Comparison of ENCODE assay signal across 8 cellular contexts in the genomic region with DNA sequence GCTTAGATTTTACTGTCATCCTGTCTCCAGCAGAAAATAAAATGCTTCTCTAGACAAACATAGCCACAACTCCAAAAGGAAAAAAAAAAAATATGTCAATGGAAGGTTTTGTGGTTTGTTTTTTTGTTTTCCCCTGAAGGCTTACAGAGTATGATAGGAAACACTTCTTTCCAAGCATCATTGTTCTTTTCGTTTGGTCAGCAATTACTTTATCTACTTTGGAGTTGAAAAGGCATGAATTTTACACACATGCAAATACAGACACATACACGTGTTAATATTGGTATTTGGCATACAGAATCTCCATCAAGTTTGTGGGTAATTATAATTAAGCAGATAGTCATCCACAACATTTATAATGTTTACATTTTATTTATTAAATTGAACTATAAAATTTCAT.
"Had no signal": no experiment of that assay in that cellular context is flagged by ENCODE, and none has a peak within 500 bp of the region (broad histone marks: within the 10 kb centered on the region; RNA-seq: fewer than 3 reads in every experiment).

No MANE protein-coding gene starts in this region.

- H3K9me3 ChIP-seq: HAP-1 had no signal

- H3K9ac ChIP-seq: GM23248 had no signal

- H3K4me1 ChIP-seq: HAP-1 had no signal

- ATAC-seq: HCT116 had no signal

- H3K4me3 ChIP-seq: GM23248, HAP-1 had no signal

- H3K36me3 ChIP-seq: HAP-1 had no signal

- DNase-seq: GM23248, GOT3, H7, HFFc6, IMR-90 had no signal

- H2AFZ ChIP-seq: GM23248 had no signal

- H3K27ac ChIP-seq: GM23248, HL-60 had no signal
